ENCODE assay signal across 33 cellular contexts in the genomic region with DNA sequence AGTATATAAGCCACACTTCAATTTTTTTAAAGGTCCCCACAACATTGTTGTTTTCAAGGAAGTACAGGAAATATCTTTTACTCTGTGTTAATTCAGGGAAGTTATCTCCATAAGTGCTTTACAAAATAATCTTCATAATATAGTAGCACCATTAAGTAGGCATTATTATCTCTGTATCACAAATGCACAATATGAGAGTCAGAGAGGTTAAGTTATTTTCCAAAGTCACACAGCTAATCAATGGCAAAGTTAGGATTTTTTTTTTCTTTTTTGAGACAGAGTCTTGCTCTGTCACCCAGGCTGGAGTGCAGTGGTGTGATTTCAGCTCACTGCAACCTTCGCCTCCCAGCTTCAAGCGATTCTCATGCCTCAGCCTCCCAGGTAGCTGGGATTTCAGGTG. TPM values are rescaled to one million over a fixed set of nuclear protein-coding genes. Genes with fewer than 3 reads are reported as not detected.
DNase-seq lines count a peak whose midpoint lies in the region; ATAC-seq, FAIRE-seq and TF ChIP-seq lines count a peak whose summit lies in the region.
"Had no signal": no experiment of that assay in that cellular context is flagged by ENCODE, and none has a peak within 500 bp of the region (broad histone marks: within the 10 kb centered on the region; RNA-seq: fewer than 3 reads in every experiment).

No MANE protein-coding gene starts in this region.

- TF ChIP-seq RAD21 in HepG2 (CRISPR knock-in tag; IDR thresholded peaks at IDR 0.05) (no peak), K562 (CRISPR knock-in tag; conservative IDR thresholded peaks at IDR 0.05 in 1 of 2, IDR thresholded peaks at IDR 0.05 in 1 of 2) (no peak)

- no peak overlapping the region for H3K4me3 ChIP-seq in HepG2 (replicated peaks in 1 of 3; ENCODE audit: insufficient read depth in 1 of 3, low read depth in 2 of 3, low read length in 3 of 3)
- no peak overlapping the region for H3K4me3 ChIP-seq in right lobe of liver
- H3K4me3 ChIP-seq in K562, result no peak overlapping the region
- H3K4me3 ChIP-seq: A549; BLaER1; BLaER1 treated with 17β-estradiol and CSF1 and Interleukin-3, amounts not matched to agents 10 nM and 100 nM had no signal

- no peak for FAIRE-seq in HepG2 (lab: Jason Lieb, UNC)
- no peak for FAIRE-seq in K562 (lab: Jason Lieb, UNC)
- FAIRE-seq: A204.1, A549, D721Med had no signal

- TF ChIP-seq CTCF in HepG2 (CRISPR knock-in tag; IDR thresholded peaks at IDR 0.05) (no peak), right lobe of liver (IDR thresholded peaks at IDR 0.05) (no peak), K562 (IDR thresholded peaks at IDR 0.05 in 2 of 3, conservative IDR thresholded peaks at IDR 0.05 in 1 of 3; ENCODE audit: insufficient read depth in 2 of 3, low read depth in 1 of 3, low read length in 3 of 3) (no peak)

- CTCF ChIA-PET in HepG2 (lab: Yijun Ruan, JAX; ENCODE audit: low intra/inter-chr PET ratio, low total read pairs) (no interaction called here), K562 (lab: Yijun Ruan, JAX; ENCODE audit: low intra/inter-chr PET ratio) (no interaction called here)

- H3K27me3 ChIP-seq in HepG2 (ENCODE audit: control insufficient read depth in 1 of 2, insufficient read depth in 2 of 2, low read length in 2 of 2) (no peaks in the 10 kb centered on the region), right lobe of liver (no peaks in the 10 kb centered on the region), K562 (ENCODE audit: control insufficient read depth in 2 of 2, insufficient read depth in 2 of 2, low read length in 2 of 2) (no peaks in the 10 kb centered on the region; a peak in 1 of 5 replicates)
- H3K27me3 ChIP-seq: BE2C; BLaER1; BLaER1 treated with 17β-estradiol and CSF1 and Interleukin-3, amounts not matched to agents 10 nM and 100 nM had no signal

- H3K27me3 Mint-ChIP-seq in activated T-cell treated with anti-CD3 and anti-CD28 coated beads, Interleukin-2, amount 50 U/mL, for 24 hours, result no peaks in the 10 kb centered on the region
- H3K27me3 Mint-ChIP-seq: B cell; CD4-positive, alpha-beta memory T cell; CD4-positive, alpha-beta T cell; CD4-positive, CD25-positive, alpha-beta regulatory T cell; CD8-positive, alpha-beta memory T cell had no signal

- H3K9me3 ChIP-seq in HepG2 (ENCODE audit: low read length) (no peaks in the 10 kb centered on the region), right lobe of liver (no peaks in the 10 kb centered on the region), K562 (replicated peaks; ENCODE audit: control insufficient read depth, insufficient read depth, low read depth, low read length) (no peaks in the 10 kb centered on the region)
- H3K9me3 ChIP-seq: A549, BE2C, Caco-2 had no signal

- ATAC-seq in HepG2 (no peak), right lobe of liver (no peak), K562 (no peak)
- ATAC-seq: A549; CD8-positive, alpha-beta T cell had no signal

- DNase-seq in HepG2 (ENCODE audit: low spot score), result no peak
- DNase-seq in right lobe of liver, result no peak
- DNase-seq in K562 (ENCODE audit: extremely low read depth in 1 of 4, low spot score in 3 of 4), result no peak
- no peak for DNase-seq in activated T-cell treated with anti-CD3 and anti-CD28 coated beads, Interleukin-2, amount 50 U/mL, for 24 hours
- DNase-seq: 8988T; ACHN; AML-193; BE2C; C1 segment of cervical spinal cord; Caco-2; Calu3; CD4-positive, alpha-beta memory T cell; CD4-positive, alpha-beta T cell; CD4-positive, CD25-positive, alpha-beta regulatory T cell; CD8-positive, alpha-beta memory T cell; CD8-positive, alpha-beta T cell; COR-L47; DMS 273 treated with DMSO at 0.1 percent for 48 hours; DMS153; DMS53; DMS79; DMS79 treated with DMSO at 0.1 percent for 48 hours; DND-41; EL had no signal

- H3K4me1 Mint-ChIP-seq in activated T-cell treated with anti-CD3 and anti-CD28 coated beads, Interleukin-2, amount 50 U/mL, for 24 hours (ENCODE audit: low read depth), result peaks cover 5% of the 10 kb centered on the region
- H3K4me1 Mint-ChIP-seq: B cell, CD14-positive monocyte had no signal

- TF ChIP-seq EP300 in HepG2 (IDR thresholded peaks at IDR 0.05; ENCODE audit: low read depth in 2 of 2, low read length in 2 of 2) (no peak), HepG2 (CRISPR knock-in tag; IDR thresholded peaks at IDR 0.05; ENCODE audit: borderline replicate concordance) (no peak), K562 (IDR thresholded peaks at IDR 0.05; ENCODE audit: low read length) (no peak)

- POLR2A ChIA-PET in HepG2 (lab: Yijun Ruan, JAX) (no interaction called here), K562 (lab: Yijun Ruan, JAX) (no interaction called here)

- H3K4me2 ChIP-seq in HepG2 (ENCODE audit: low read depth, low read length) (no peak overlapping the region), K562 (ENCODE audit: insufficient read depth, low read length) (no peak overlapping the region)
- H3K4me2 ChIP-seq: A549; BLaER1; BLaER1 treated with 17β-estradiol and CSF1 and Interleukin-3, amounts not matched to agents 10 nM and 100 nM had no signal

- H3K9me3 Mint-ChIP-seq in activated T-cell treated with anti-CD3 and anti-CD28 coated beads, Interleukin-2, amount 50 U/mL, for 24 hours, result peaks cover 4% of the 10 kb centered on the region

- H3K4me1 ChIP-seq in HepG2 (ENCODE audit: insufficient read depth, low read length) (no peaks in the 10 kb centered on the region), right lobe of liver (no peaks in the 10 kb centered on the region), K562 (replicated peaks in 1 of 2; ENCODE audit: control insufficient read depth in 2 of 2, insufficient read depth in 2 of 2, low read length in 2 of 2) (no peaks in the 10 kb centered on the region)
- H3K4me1 ChIP-seq: A549; BE2C; BLaER1; BLaER1 treated with 17β-estradiol and CSF1 and Interleukin-3, amounts not matched to agents 10 nM and 100 nM had no signal

- H4K20me1 ChIP-seq in HepG2 (ENCODE audit: insufficient read depth, low read length) (no peaks in the 10 kb centered on the region), K562 (replicated peaks; ENCODE audit: control insufficient read depth, insufficient read depth, low read length) (no peaks in the 10 kb centered on the region)
- H4K20me1 ChIP-seq: BLaER1; BLaER1 treated with 17β-estradiol and CSF1 and Interleukin-3, amounts not matched to agents 10 nM and 100 nM had no signal

- no peak overlapping the region for H3K27ac ChIP-seq in HepG2 (ENCODE audit: extremely low read length, insufficient read depth, low read length)
- H3K27ac ChIP-seq in right lobe of liver, result no peak overlapping the region
- H3K27ac ChIP-seq in K562 (ENCODE audit: extremely low read depth, low read depth, low read length), result no peak overlapping the region
- H3K27ac ChIP-seq: 22Rv1; A549; BLaER1; BLaER1 treated with 17β-estradiol and CSF1 and Interleukin-3, amounts not matched to agents 10 nM and 100 nM; C4-2B had no signal

- H3K79me2 ChIP-seq in HepG2 (ENCODE audit: insufficient read depth, low read length) (no peaks in the 10 kb centered on the region), K562 (ENCODE audit: control insufficient read depth, insufficient read depth, low read length) (no peaks in the 10 kb centered on the region)

- no TSS peak for BruUV-seq in HepG2 (replicated peaks; lab: Mats Ljungman, UMichigan)
- no TSS peak for BruUV-seq in K562 (replicated peaks; lab: Mats Ljungman, UMichigan)

- H3K36me3 ChIP-seq in HepG2 (replicated peaks in 1 of 2; ENCODE audit: control insufficient read depth in 1 of 2, insufficient read depth in 2 of 2, low read length in 2 of 2), result 0 out of 5 replicates have a peak, but pooled peaks cover 0 to 3% of the 10 kb centered on the region in 2 experiments
- no peaks in the 10 kb centered on the region for H3K36me3 ChIP-seq in right lobe of liver
- no peaks in the 10 kb centered on the region for H3K36me3 ChIP-seq in K562 (ENCODE audit: control insufficient read depth, insufficient read depth, low read length)
- H3K36me3 ChIP-seq: BE2C had no signal

- H3K4me3 Mint-ChIP-seq in activated T-cell treated with anti-CD3 and anti-CD28 coated beads, Interleukin-2, amount 50 U/mL, for 24 hours, result no peak overlapping the region
- H3K4me3 Mint-ChIP-seq: B cell; CD14-positive monocyte; CD4-positive, alpha-beta memory T cell; CD4-positive, alpha-beta T cell; CD4-positive, CD25-positive, alpha-beta regulatory T cell; CD8-positive, alpha-beta memory T cell; CD8-positive, alpha-beta T cell had no signal

- H2AFZ ChIP-seq in HepG2 (ENCODE audit: low read length), result no peak overlapping the region
- H2AFZ ChIP-seq in K562 (ENCODE audit: low read depth, low read length), result no peak overlapping the region

- 97% methylated on average over 2 of the region's 2 CpGs for WGBS in HepG2 (ENCODE audit: low lambda C conversion rate)
- WGBS in right lobe of liver (ENCODE audit: insufficient coverage, low coverage, low lambda C conversion rate, missing lambda C conversion rate), result 100% methylated on average over 2 of the region's 2 CpGs
- 11% methylated on average over 2 of the region's 2 CpGs for WGBS in K562 (ENCODE audit: insufficient coverage, low coverage, missing lambda C conversion rate)

- H3K9ac ChIP-seq in HepG2 (ENCODE audit: insufficient read depth, low read depth, low read length) (no peak overlapping the region), K562 (ENCODE audit: insufficient read depth in 1 of 2, low read depth in 2 of 2, low read length in 2 of 2) (no peak overlapping the region)
- H3K9ac ChIP-seq: BLaER1; BLaER1 treated with 17β-estradiol and CSF1 and Interleukin-3, amounts not matched to agents 10 nM and 100 nM had no signal

- no peak overlapping the region for H3K27ac Mint-ChIP-seq in activated T-cell treated with anti-CD3 and anti-CD28 coated beads, Interleukin-2, amount 50 U/mL, for 24 hours
- H3K27ac Mint-ChIP-seq: B cell; CD14-positive monocyte; CD4-positive, alpha-beta memory T cell; CD4-positive, alpha-beta T cell; CD4-positive, CD25-positive, alpha-beta regulatory T cell; CD8-positive, alpha-beta memory T cell; CD8-positive, alpha-beta T cell had no signal

- no peak for TF ChIP-seq POLR2A in HepG2 (IDR thresholded peaks at IDR 0.05; ENCODE audit: insufficient read depth in 1 of 2, low read depth in 2 of 2, low read length in 2 of 2)
- TF ChIP-seq POLR2A in right lobe of liver (IDR thresholded peaks at IDR 0.05), result no peak
- TF ChIP-seq POLR2A in K562 (conservative IDR thresholded peaks at IDR 0.05), result no peak

- no peaks in the 10 kb centered on the region for H3K9me1 ChIP-seq in K562 (ENCODE audit: control insufficient read depth, insufficient read depth, low read length)

- in situ Hi-C loops in HepG2 (cut with HindIII; ENCODE audit: extremely low pct_ligation_motif_present, low pct_unique_long_range_greater_than_20kb) (no loop called here), K562 (cut with MboI) (no loop called here)

- peaks cover 14% of the 10 kb centered on the region for H3K36me3 Mint-ChIP-seq in activated T-cell treated with anti-CD3 and anti-CD28 coated beads, Interleukin-2, amount 50 U/mL, for 24 hours (ENCODE audit: low read depth)

- intact Hi-C loops in HepG2 (cut with micrococcal nuclease; ENCODE audit: unreplicated experiment), result no loop called here
- intact Hi-C loops in right lobe of liver (cut with DNase I), result no loop called here
- intact Hi-C loops in K562 (cut with micrococcal nuclease), result no loop called here

RNA-seq across cellular contexts. Expression of gene PI4K2B, which starts 35.1 kb away (rescaled TPM):
- 25.8 and 40.8 TPM in 2 replicates for total RNA-seq in HepG2 (2016; rRNA removed; fragmentation: Illumina TruSeq; extraction: Trizol)
- 3.7 and 4.1 TPM in 2 replicates for total RNA-seq in HepG2 (2016; cell fraction: cytosol; rRNA removed; fragmentation: Illumina TruSeq; extraction: Trizol; ENCODE audit: low read depth)
- total RNA-seq in HepG2 (2016; cell fraction: insoluble cytoplasmic fraction; rRNA removed; fragmentation: Illumina TruSeq; extraction: Trizol), result 24.9 and 40.9 TPM in 2 replicates
- 17.4 and 21.4 TPM in 2 replicates for total RNA-seq in HepG2 (2016; cell fraction: membrane; rRNA removed; fragmentation: Illumina TruSeq; extraction: Trizol)
- 17.9 and 19.5 TPM in 2 replicates for total RNA-seq in HepG2 (2016; cell fraction: nucleus; rRNA removed; fragmentation: Illumina TruSeq; extraction: Trizol)
- polyA plus RNA-seq in HepG2 (2011; rRNA removed), result 5.4 and 6.9 TPM in 2 replicates
- polyA plus RNA-seq in HepG2 (2011; cell fraction: cytosol; rRNA removed), result 2.4 and 3.7 TPM in 2 replicates
- polyA plus RNA-seq in HepG2 (2011; cell fraction: nucleus; rRNA removed), result 2.4 TPM in 2 replicates
- 8.6 and 12.2 TPM in 2 replicates for polyA plus RNA-seq in HepG2 (2012)
- 2.3 and 2.7 TPM in 2 replicates for polyA plus RNA-seq in HepG2 (2016; cell fraction: cytosol; fragmentation: Illumina TruSeq; extraction: Trizol; ENCODE audit: low read depth)
- polyA plus RNA-seq in HepG2 (2016; cell fraction: insoluble cytoplasmic fraction; fragmentation: Illumina TruSeq; extraction: Trizol; ENCODE audit: low read depth), result 43.6 and 50.6 TPM in 2 replicates
- polyA plus RNA-seq in HepG2 (2016; cell fraction: membrane; fragmentation: Illumina TruSeq; extraction: Trizol; ENCODE audit: low read depth), result 11.4 and 12.6 TPM in 2 replicates
- 20.1 and 21.9 TPM in 2 replicates for polyA plus RNA-seq in HepG2 (2016; cell fraction: nucleus; fragmentation: Illumina TruSeq; extraction: Trizol; ENCODE audit: insufficient read depth, low read depth)
- polyA minus RNA-seq in HepG2 (2011; rRNA and poly(A)+ RNA removed; ENCODE audit: low replicate concordance), result 2.6 and 3.4 TPM in 2 replicates
- 3.4 and 6.0 TPM in 2 replicates for polyA minus RNA-seq in HepG2 (2011; cell fraction: cytosol; rRNA and poly(A)+ RNA removed)
- 8.8 and 9.7 TPM in 2 replicates for polyA minus RNA-seq in HepG2 (2011; cell fraction: nucleus; rRNA and poly(A)+ RNA removed)
- 10 to 100 TPM; 17.1 to 33.5 (median 22.8) TPM for total RNA-seq in right lobe of liver
- 4.1 and 14.0 TPM in 2 replicates for total RNA-seq in K562 (2011; cell fraction: chromatin; rRNA removed; ENCODE audit: low replicate concordance)
- total RNA-seq in K562 (2011; cell fraction: nucleolus; rRNA removed), result 3.5 and 4.5 TPM in 2 replicates
- 6.3 and 8.2 TPM in 2 replicates for total RNA-seq in K562 (2011; cell fraction: nucleoplasm; rRNA removed)
- total RNA-seq in K562 (2014; rRNA removed), result 16.8 and 19.7 TPM in 2 replicates
- 21.4 and 26.5 TPM in 2 replicates for total RNA-seq in K562 (2014; rRNA removed; fragmentation: Illumina TruSeq; extraction: Trizol)
- total RNA-seq in K562 (2015; rRNA removed; fragmentation: Illumina TruSeq; extraction: Trizol), result 15.0 and 16.1 TPM in 2 replicates
- total RNA-seq in K562 (2021), result 14.2 and 17.4 TPM in 2 replicates
- polyA plus RNA-seq in K562 (2011; rRNA removed), result 14.3 and 18.6 TPM in 2 replicates
- polyA plus RNA-seq in K562 (2011; cell fraction: cytosol; rRNA removed), result 3.0 and 4.8 TPM in 2 replicates
- 5.3 and 6.3 TPM in 2 replicates for polyA plus RNA-seq in K562 (2011; cell fraction: nucleus; rRNA removed)
- 10.9 and 12.6 TPM in 2 replicates for polyA plus RNA-seq in K562 (2012)
- 12.4 and 12.8 TPM in 2 replicates for polyA plus RNA-seq in K562 (2014; fragmentation: Illumina TruSeq; extraction: Trizol)
- polyA plus RNA-seq in K562 (2014; fragmentation: Nextera tagmentation; extraction: Ambion mirVana), result 1 to 10 TPM; 4.5 to 5.4 TPM
- 13.4 and 16.5 TPM in 2 replicates for polyA plus RNA-seq in K562 (2014; rRNA removed)
- 9.7 and 11.4 TPM in 2 replicates for polyA minus RNA-seq in K562 (2011; rRNA and poly(A)+ RNA removed)
- polyA minus RNA-seq in K562 (2011; cell fraction: cytosol; rRNA and poly(A)+ RNA removed), result 4.0 and 6.8 TPM in 2 replicates
- 4.4 and 7.6 TPM in 2 replicates for polyA minus RNA-seq in K562 (2011; cell fraction: nucleus; rRNA and poly(A)+ RNA removed)

RNA-seq across cellular contexts. Expression of gene SEPSECS, which starts 38.5 kb away (rescaled TPM):
- 14.3 and 17.1 TPM in 2 replicates for total RNA-seq in HepG2 (2016; rRNA removed; fragmentation: Illumina TruSeq; extraction: Trizol)
- 33.7 and 40.0 TPM in 2 replicates for total RNA-seq in HepG2 (2016; cell fraction: cytosol; rRNA removed; fragmentation: Illumina TruSeq; extraction: Trizol; ENCODE audit: low read depth)
- 13.3 and 16.6 TPM in 2 replicates for total RNA-seq in HepG2 (2016; cell fraction: insoluble cytoplasmic fraction; rRNA removed; fragmentation: Illumina TruSeq; extraction: Trizol)
- 18.7 and 20.0 TPM in 2 replicates for total RNA-seq in HepG2 (2016; cell fraction: membrane; rRNA removed; fragmentation: Illumina TruSeq; extraction: Trizol)
- 20.9 and 21.1 TPM in 2 replicates for total RNA-seq in HepG2 (2016; cell fraction: nucleus; rRNA removed; fragmentation: Illumina TruSeq; extraction: Trizol)
- 8.2 and 9.4 TPM in 2 replicates for polyA plus RNA-seq in HepG2 (2011; rRNA removed)
- polyA plus RNA-seq in HepG2 (2011; cell fraction: cytosol; rRNA removed), result 3.3 and 4.8 TPM in 2 replicates
- polyA plus RNA-seq in HepG2 (2011; cell fraction: nucleus; rRNA removed), result 8.3 and 10.6 TPM in 2 replicates
- polyA plus RNA-seq in HepG2 (2012), result 10.0 and 14.1 TPM in 2 replicates
- polyA plus RNA-seq in HepG2 (2016; cell fraction: cytosol; fragmentation: Illumina TruSeq; extraction: Trizol; ENCODE audit: low read depth), result 0.59 and 0.72 TPM in 2 replicates
- 7.3 and 8.6 TPM in 2 replicates for polyA plus RNA-seq in HepG2 (2016; cell fraction: insoluble cytoplasmic fraction; fragmentation: Illumina TruSeq; extraction: Trizol; ENCODE audit: low read depth)
- 1.5 and 1.7 TPM in 2 replicates for polyA plus RNA-seq in HepG2 (2016; cell fraction: membrane; fragmentation: Illumina TruSeq; extraction: Trizol; ENCODE audit: low read depth)
- polyA plus RNA-seq in HepG2 (2016; cell fraction: nucleus; fragmentation: Illumina TruSeq; extraction: Trizol; ENCODE audit: insufficient read depth, low read depth), result 14.0 and 14.4 TPM in 2 replicates
- polyA minus RNA-seq in HepG2 (2011; rRNA and poly(A)+ RNA removed; ENCODE audit: low replicate concordance), result 4.3 and 5.5 TPM in 2 replicates
- 9.5 and 17.6 TPM in 2 replicates for polyA minus RNA-seq in HepG2 (2011; cell fraction: cytosol; rRNA and poly(A)+ RNA removed)
- 60.2 and 61.7 TPM in 2 replicates for polyA minus RNA-seq in HepG2 (2011; cell fraction: nucleus; rRNA and poly(A)+ RNA removed)
- 10 to 100 TPM; 17.0 to 26.6 (median 22.7) TPM for total RNA-seq in right lobe of liver
- 8.9 and 33.9 TPM in 2 replicates for total RNA-seq in K562 (2011; cell fraction: chromatin; rRNA removed; ENCODE audit: low replicate concordance)
- total RNA-seq in K562 (2011; cell fraction: nucleolus; rRNA removed), result 6.2 TPM in 2 replicates
- 12.7 and 20.5 TPM in 2 replicates for total RNA-seq in K562 (2011; cell fraction: nucleoplasm; rRNA removed)
- 5.2 and 5.7 TPM in 2 replicates for total RNA-seq in K562 (2014; rRNA removed)
- total RNA-seq in K562 (2014; rRNA removed; fragmentation: Illumina TruSeq; extraction: Trizol), result 10.4 and 13.0 TPM in 2 replicates
- total RNA-seq in K562 (2015; rRNA removed; fragmentation: Illumina TruSeq; extraction: Trizol), result 7.2 and 7.9 TPM in 2 replicates
- total RNA-seq in K562 (2021), result 10.5 and 12.5 TPM in 2 replicates
- 16.9 and 17.2 TPM in 2 replicates for polyA plus RNA-seq in K562 (2011; rRNA removed)
- 3.7 and 7.0 TPM in 2 replicates for polyA plus RNA-seq in K562 (2011; cell fraction: cytosol; rRNA removed)
- 14.6 and 22.0 TPM in 2 replicates for polyA plus RNA-seq in K562 (2011; cell fraction: nucleus; rRNA removed)
- 4.7 and 5.9 TPM in 2 replicates for polyA plus RNA-seq in K562 (2012)
- polyA plus RNA-seq in K562 (2014; fragmentation: Illumina TruSeq; extraction: Trizol), result 7.7 and 7.9 TPM in 2 replicates
- 1 to 10 TPM; 3.9 to 4.9 TPM for polyA plus RNA-seq in K562 (2014; fragmentation: Nextera tagmentation; extraction: Ambion mirVana)
- 6.5 and 8.9 TPM in 2 replicates for polyA plus RNA-seq in K562 (2014; rRNA removed)
- 24.6 and 26.4 TPM in 2 replicates for polyA minus RNA-seq in K562 (2011; rRNA and poly(A)+ RNA removed)
- polyA minus RNA-seq in K562 (2011; cell fraction: cytosol; rRNA and poly(A)+ RNA removed), result 6.0 and 7.9 TPM in 2 replicates
- 13.1 and 23.7 TPM in 2 replicates for polyA minus RNA-seq in K562 (2011; cell fraction: nucleus; rRNA and poly(A)+ RNA removed)
